ENCODE assay signal across 1 cellular context in genomic region chr5:143680672-143681259, GRCh38.
A peak's percentile ranks its signal among the peaks of the same experiment; 100 is the strongest.
TF ChIP-seq lines count a peak whose summit lies in the region.

No MANE protein-coding gene starts in this region.

TF ChIP-seq in HepG2, 621 proteins besides CTCF, POLR2A, EP300 and RAD21 (continued from another document and continues in another):
- no peak for TF ChIP-seq ARID4A (CRISPR knock-in tag; IDR thresholded peaks at IDR 0.05; ENCODE audit: borderline replicate concordance)
- peak; percentile 44; the same call in 1 of the 2 replicates for TF ChIP-seq HDAC2 (CRISPR knock-in tag; IDR thresholded peaks at IDR 0.05)
- peak; percentile 97 for TF ChIP-seq RERE (CRISPR knock-in tag; IDR thresholded peaks at IDR 0.05; ENCODE audit: low read depth)
- TF ChIP-seq IRF2 (CRISPR knock-in tag; IDR thresholded peaks at IDR 0.05) = 0 out of 2 replicates have a peak, but pooled peaks have one; percentile 37
- peak; percentile 25; the same call in 1 of the 2 replicates for TF ChIP-seq TBX2 (CRISPR knock-in tag; IDR thresholded peaks at IDR 0.05; ENCODE audit: borderline replicate concordance)
- TF ChIP-seq RARA (CRISPR knock-in tag; IDR thresholded peaks at IDR 0.05) = peak; percentile 74
- TF ChIP-seq ZNF138 (CRISPR knock-in tag; IDR thresholded peaks at IDR 0.05; ENCODE audit: low read depth) = no peak
- TF ChIP-seq GATAD2A (CRISPR knock-in tag; IDR thresholded peaks at IDR 0.05) = peak; percentile 79
- no peak for TF ChIP-seq NFYB (CRISPR knock-in tag; IDR thresholded peaks at IDR 0.05)
- peak; percentile 88 for TF ChIP-seq TBX3 (IDR thresholded peaks at IDR 0.05; ENCODE audit: borderline replicate concordance)
- peak; percentile 67 for TF ChIP-seq ASH2L (IDR thresholded peaks at IDR 0.05; ENCODE audit: insufficient read length, low read depth, low read length)
- TF ChIP-seq ZGPAT (CRISPR knock-in tag; IDR thresholded peaks at IDR 0.05) = 0 out of 2 replicates have a peak, but pooled peaks have one; percentile 54
- no peak for TF ChIP-seq HINFP (CRISPR knock-in tag; IDR thresholded peaks at IDR 0.05; ENCODE audit: low read depth)
- peak; percentile 37; the same call in 1 of the 2 replicates for TF ChIP-seq FOXK2 (IDR thresholded peaks at IDR 0.05)
- peak; percentile 80 for TF ChIP-seq PAXIP1 (CRISPR knock-in tag; conservative IDR thresholded peaks at IDR 0.05)
- no peak for TF ChIP-seq CERS6 (CRISPR knock-in tag; IDR thresholded peaks at IDR 0.05)
- no peak for TF ChIP-seq ZNF441 (CRISPR knock-in tag; IDR thresholded peaks at IDR 0.05; ENCODE audit: borderline replicate concordance)
- peak; percentile 77 for TF ChIP-seq RFX1 (IDR thresholded peaks at IDR 0.05)
- TF ChIP-seq ZNF33B (CRISPR knock-in tag; IDR thresholded peaks at IDR 0.05) = no peak
- no peak for TF ChIP-seq ZFYVE20 (CRISPR knock-in tag; IDR thresholded peaks at IDR 0.05; ENCODE audit: borderline replicate concordance, low read depth)
- TF ChIP-seq TCF7 (IDR thresholded peaks at IDR 0.05; ENCODE audit: low read depth) = peak; percentile 42; the same call in 1 of the 2 replicates
- no peak for TF ChIP-seq MIER2 (CRISPR knock-in tag; IDR thresholded peaks at IDR 0.05)
- no peak for TF ChIP-seq PAF1 (CRISPR knock-in tag; IDR thresholded peaks at IDR 0.05)
- no peak for TF ChIP-seq ZUFSP (CRISPR knock-in tag; IDR thresholded peaks at IDR 0.05; ENCODE audit: borderline replicate concordance)
- peak; percentile 38; the same call in 1 of the 2 replicates for TF ChIP-seq FOXP4 (CRISPR knock-in tag; IDR thresholded peaks at IDR 0.05)
- no peak for TF ChIP-seq TOE1 (CRISPR knock-in tag; IDR thresholded peaks at IDR 0.05)
- TF ChIP-seq YY1 (IDR thresholded peaks at IDR 0.05; ENCODE audit: insufficient read depth, insufficient replicate concordance, low read depth, low read length) = peak; percentile 74
- no peak for TF ChIP-seq MAFG (CRISPR knock-in tag; IDR thresholded peaks at IDR 0.05)
- TF ChIP-seq TP53 (CRISPR knock-in tag; conservative IDR thresholded peaks at IDR 0.05) = no peak
- TF ChIP-seq ESRRA (CRISPR knock-in tag; IDR thresholded peaks at IDR 0.05; ENCODE audit: low read depth) = no peak
- peak; percentile 78 for TF ChIP-seq RFX3 (CRISPR knock-in tag; IDR thresholded peaks at IDR 0.05)
- peak; percentile 15; the same call in 1 of the 2 replicates for TF ChIP-seq ATF1 (CRISPR knock-in tag; IDR thresholded peaks at IDR 0.05)
- no peak for TF ChIP-seq MXI1 (IDR thresholded peaks at IDR 0.05; ENCODE audit: borderline replicate concordance, low read depth, low read length)
- TF ChIP-seq SNRNP70 (IDR thresholded peaks at IDR 0.05; ENCODE audit: low read depth, low read length) = no peak
- peak; percentile 60; the same call in 1 of the 2 replicates for TF ChIP-seq KDM6A (CRISPR knock-in tag; IDR thresholded peaks at IDR 0.05; ENCODE audit: low read depth)
